25 cellular contexts compared by ENCODE assay signal in genomic region chr6:70277480-70277879, GRCh38. TPM values are rescaled to one million over a fixed set of nuclear protein-coding genes. Genes with fewer than 3 reads are reported as not detected.
DNase-seq lines count a peak whose midpoint lies in the region; ATAC-seq and TF ChIP-seq lines count a peak whose summit lies in the region.
"Had no signal": no experiment of that assay in that cellular context is flagged by ENCODE, and none has a peak within 500 bp of the region (broad histone marks: within the 10 kb centered on the region; RNA-seq: fewer than 3 reads in every experiment).

No MANE protein-coding gene starts in this region.

- no peak for TF ChIP-seq CTCF in fibroblast of lung (conservative IDR thresholded peaks at IDR 0.05 in 1 of 2, IDR thresholded peaks at IDR 0.05 in 1 of 2; ENCODE audit: low read depth in 1 of 2, low read length in 2 of 2)

- H4K91ac ChIP-seq in mesenchymal stem cell (ENCODE audit: low read length): no peak overlapping the region

- H3K79me2 ChIP-seq in fibroblast of lung (ENCODE audit: control insufficient read depth, insufficient read depth, low read length): no peaks in the 10 kb centered on the region

- no peak overlapping the region for H2AFZ ChIP-seq in fibroblast of lung (ENCODE audit: low read length)
- H2AFZ ChIP-seq in mesenchymal stem cell (ENCODE audit: low read depth, low read length): no peak overlapping the region

- H3K36me3 ChIP-seq in fibroblast of lung (ENCODE audit: control insufficient read depth, insufficient read depth, low read length) (no peaks in the 10 kb centered on the region), mesenchymal stem cell (ENCODE audit: control insufficient read depth in 1 of 2, insufficient read depth in 2 of 2, low read depth in 1 of 2, low read length in 2 of 2) (no peaks in the 10 kb centered on the region)
- H3K36me3 ChIP-seq: spleen, vagina had no signal

- no peak overlapping the region for H2BK15ac ChIP-seq in mesenchymal stem cell (ENCODE audit: low read depth, poor library complexity, severe bottlenecking)

- H3K4me3 ChIP-seq in fibroblast of lung (replicated peaks in 1 of 4; ENCODE audit: control extremely low read depth in 1 of 4, insufficient read depth in 1 of 4, low read depth in 3 of 4, low read length in 4 of 4): no peak overlapping the region
- no peak overlapping the region for H3K4me3 ChIP-seq in mesenchymal stem cell (ENCODE audit: insufficient read depth in 1 of 2, low read depth in 1 of 2, low read length in 2 of 2)
- H3K4me3 ChIP-seq: spleen, vagina had no signal

- H3K9me3 ChIP-seq in fibroblast of lung (ENCODE audit: control insufficient read depth, insufficient read depth, low read depth, low read length): no peaks in the 10 kb centered on the region
- no peaks in the 10 kb centered on the region for H3K9me3 ChIP-seq in mesenchymal stem cell (ENCODE audit: control insufficient read depth, low read length)
- H3K9me3 ChIP-seq: vagina had no signal

- no peak overlapping the region for H2BK5ac ChIP-seq in mesenchymal stem cell (ENCODE audit: low read depth, low read length, poor library complexity, severe bottlenecking)

- no peak overlapping the region for H3K18ac ChIP-seq in mesenchymal stem cell (ENCODE audit: low read depth in 1 of 2, low read length in 2 of 2)

- H3K27me3 ChIP-seq in fibroblast of lung (ENCODE audit: control insufficient read depth, insufficient read depth, low read length): no peaks in the 10 kb centered on the region
- H3K27me3 ChIP-seq in mesenchymal stem cell (ENCODE audit: control insufficient read depth in 1 of 2, insufficient read depth in 1 of 2, low read length in 2 of 2): peaks cover 26 to 33% of the 10 kb centered on the region in 2 experiments
- H3K27me3 ChIP-seq: vagina had no signal

- DNase-seq in Daoy (ENCODE audit: low read depth): peak; percentile 11
- DNase-seq in RKO (ENCODE audit: low spot score): peak; percentile 41
- peak; percentile 14 to 86 for DNase-seq in fibroblast of lung (ENCODE audit: low read depth in 2 of 2)
- DNase-seq in mesenchymal stem cell: peak; percentile 2
- DNase-seq in middle frontal gyrus (ENCODE audit: extremely low spot score, low spot score): no peak
- no peak for DNase-seq in activated CD4-positive, CD25-positive, alpha-beta regulatory T cell treated with anti-CD3 and anti-CD28 coated beads, Interleukin-2, amount 50 U/mL, for 72 hours
- DNase-seq in caudate nucleus (lab: John Stamatoyannopoulos, UW): no peak
- DNase-seq: activated CD4-positive, alpha-beta T cell treated with anti-CD3 and anti-CD28 coated beads for 48 hours; activated effector memory CD4-positive, alpha-beta T cell treated with Interleukin-2 at 50 U/mL for 16 hours; CD4-positive, alpha-beta T cell; DMS79; effector memory CD8-positive, alpha-beta T cell; KG1; kidney glomerular epithelial cell; NCI-H1048; NCI-H2081; NCI-H510A treated with DMSO at 0.1 percent for 48 hours; SHP77; spleen; stimulated activated CD8-positive, alpha-beta memory T cell treated with anti-CD3 and anti-CD28 coated beads, Interleukin-4, amount 100 ng/mL, for 48 hours; T-helper 1 cell had no signal

- no peak overlapping the region for H4K8ac ChIP-seq in mesenchymal stem cell (ENCODE audit: low read length)

- no peaks in the 10 kb centered on the region for H3K79me1 ChIP-seq in mesenchymal stem cell (replicated peaks; ENCODE audit: low read length, poor library complexity, severe bottlenecking)

- H2BK12ac ChIP-seq in mesenchymal stem cell (ENCODE audit: low read length in 2 of 2): no peak overlapping the region

- H3K4me1 ChIP-seq in fibroblast of lung (ENCODE audit: control insufficient read depth, extremely low read depth, insufficient read depth, low read length) (no peaks in the 10 kb centered on the region), mesenchymal stem cell (ENCODE audit: control insufficient read depth, insufficient read depth, low read depth, low read length) (peaks cover 4% of the 10 kb centered on the region)

- no peak overlapping the region for H2BK120ac ChIP-seq in mesenchymal stem cell (ENCODE audit: low read depth, low read length)

- no peaks in the 10 kb centered on the region for H4K20me1 ChIP-seq in fibroblast of lung (ENCODE audit: control insufficient read depth, extremely low read depth, insufficient read depth, low read length)

- 84% methylated on average over 2 of the region's 2 CpGs for WGBS in mesenchymal stem cell

- H3K9ac ChIP-seq in fibroblast of lung (ENCODE audit: insufficient read depth, low read length): no peak overlapping the region
- no peak overlapping the region for H3K9ac ChIP-seq in mesenchymal stem cell (ENCODE audit: low read length)

- no peak for ATAC-seq in HG03439 (IDR thresholded peaks at IDR 0.05; ENCODE audit: unreplicated experiment)
- ATAC-seq: effector memory CD8-positive, alpha-beta T cell had no signal

- no peak overlapping the region for H3K4ac ChIP-seq in mesenchymal stem cell (ENCODE audit: low read depth in 1 of 2, low read length in 2 of 2)

- no peak overlapping the region for H3K27ac ChIP-seq in fibroblast of lung (ENCODE audit: insufficient read depth, low read length)
- H3K27ac ChIP-seq in mesenchymal stem cell (ENCODE audit: low read length, poor library complexity, severe bottlenecking): no peak overlapping the region
- H3K27ac ChIP-seq in caudate nucleus (ENCODE audit: low read depth, low read length): no peak overlapping the region
- H3K27ac ChIP-seq: spleen, vagina had no signal

- H3K23ac ChIP-seq in mesenchymal stem cell (ENCODE audit: low read length in 2 of 2): no peak overlapping the region

- H3K14ac ChIP-seq in mesenchymal stem cell (ENCODE audit: low read length in 2 of 2): no peak overlapping the region

- no peak overlapping the region for H3K4me2 ChIP-seq in fibroblast of lung (ENCODE audit: extremely low read depth, insufficient read depth, low read length)
- no peak overlapping the region for H3K4me2 ChIP-seq in mesenchymal stem cell (ENCODE audit: low read length, poor library complexity, severe bottlenecking)

- H2AK5ac ChIP-seq in mesenchymal stem cell (ENCODE audit: low read length, severe bottlenecking): no peak overlapping the region

RNA-seq across cellular contexts. Expression of gene COL9A1, which starts 25.4 kb away (rescaled TPM):
- 0.09 and 0.34 TPM in 2 replicates for total RNA-seq in Daoy (2014; rRNA removed; shearing (Covaris generic))
- not detected in 2 replicates for total RNA-seq in fibroblast of lung
- polyA plus RNA-seq in fibroblast of lung: not detected in 2 replicates
- not detected in 2 replicates for polyA plus RNA-seq in fibroblast of lung (2012)
- polyA minus RNA-seq in fibroblast of lung (ENCODE audit: low replicate concordance): not detected in 2 replicates
- polyA plus RNA-seq in mesenchymal stem cell (2013, experiment 1 of 2): 0.03 TPM
- polyA plus RNA-seq in mesenchymal stem cell (2013, experiment 2 of 2): 0.03 TPM
- total RNA-seq: CD4-positive, alpha-beta T cell; spleen; subcutaneous adipose tissue had no signal
- polyA plus RNA-seq: AG04450 had no signal

Comparison
In these comparisons a context has a peak if more than half of its experiments do, and no peak if none do; other contexts are left out.
1. DNase-seq: peak in Daoy (single experiment), RKO (single experiment), fibroblast of lung (2 of 2) and mesenchymal stem cell (single experiment); none in middle frontal gyrus (single experiment), activated CD4-positive, CD25-positive, alpha-beta regulatory T cell treated with anti-CD3 and anti-CD28 coated beads, Interleukin-2, amount 50 U/mL, for 72 hours (single experiment) and caudate nucleus (0 of 61).